Comparison of ENCODE assay signal across 12 cellular contexts in genomic region chr2:152566728-152567069, GRCh38.
DNase-seq lines count a peak whose midpoint lies in the region; ATAC-seq and TF ChIP-seq lines count a peak whose summit lies in the region.
"Had no signal": no experiment of that assay in that cellular context is flagged by ENCODE, and none has a peak within 500 bp of the region (broad histone marks: within the 10 kb centered on the region; RNA-seq: fewer than 3 reads in every experiment).

No MANE protein-coding gene starts in this region.

- H3K27ac Mint-ChIP-seq in stimulated activated naive CD8-positive, alpha-beta T cell treated with anti-CD3 and anti-CD28 coated beads, Interleukin-15, amount 100 ng/mL, for 72 hours: no peak overlapping the region
- H3K27ac Mint-ChIP-seq: neural progenitor cell had no signal

- H3K4me1 Mint-ChIP-seq in stimulated activated naive CD8-positive, alpha-beta T cell treated with anti-CD3 and anti-CD28 coated beads, Interleukin-15, amount 100 ng/mL, for 72 hours: no peaks in the 10 kb centered on the region

- H3K9me3 Mint-ChIP-seq in stimulated activated naive CD8-positive, alpha-beta T cell treated with anti-CD3 and anti-CD28 coated beads, Interleukin-15, amount 100 ng/mL, for 72 hours: no peaks in the 10 kb centered on the region
- H3K9me3 Mint-ChIP-seq: neural progenitor cell had no signal

- DNase-seq in ACHN (peak; percentile 45), astrocyte of the spinal cord (ENCODE audit: low read depth, low spot score) (peak; percentile 76), OCI-M1 (lab: John Stamatoyannopoulos, UW) (no peak), NCI-H2107 treated with DMSO at 0.1 percent for 48 hours (lab: John Stamatoyannopoulos, UW; ENCODE audit: unreplicated experiment) (no peak)
- DNase-seq in stimulated activated naive CD8-positive, alpha-beta T cell treated with anti-CD3 and anti-CD28 coated beads, Interleukin-15, amount 100 ng/mL, for 72 hours: no peak
- no peak for DNase-seq in activated T-cell treated with anti-CD3 and anti-CD28 coated beads, Interleukin-2, amount 50 U/mL, for 1 hour
- DNase-seq: activated naive CD4-positive, alpha-beta T cell treated with anti-CD3 and anti-CD28 coated beads, Interleukin-2, amount 50 U/mL, for 16 hours; effector CD8-positive, alpha-beta T cell; KG1 had no signal

- no peak overlapping the region for H3K4me3 Mint-ChIP-seq in stimulated activated naive CD8-positive, alpha-beta T cell treated with anti-CD3 and anti-CD28 coated beads, Interleukin-15, amount 100 ng/mL, for 72 hours
- H3K4me3 Mint-ChIP-seq: neural progenitor cell had no signal

- ATAC-seq in GM21381 (IDR thresholded peaks at IDR 0.05; ENCODE audit: unreplicated experiment) (peak; percentile 41), HG03175 (IDR thresholded peaks at IDR 0.05; ENCODE audit: unreplicated experiment) (peak; percentile 31)
- no peak for ATAC-seq in stimulated activated naive CD8-positive, alpha-beta T cell treated with anti-CD3 and anti-CD28 coated beads, Interleukin-15, amount 100 ng/mL, for 72 hours

- in situ Hi-C loops in ACHN (cut with HindIII; ENCODE audit: low pct_ligation_motif_present, low pct_unique_long_range_greater_than_20kb, low sequenced_read_pairs): no loop called here
- in situ Hi-C loops in astrocyte of the spinal cord (cut with HindIII; ENCODE audit: low sequenced_read_pairs): no loop called here

- H3K4me3 ChIP-seq in astrocyte of the spinal cord (ENCODE audit: low read depth, low read length): no peak overlapping the region
- H3K4me3 ChIP-seq: neural progenitor cell had no signal

- peaks cover 8% of the 10 kb centered on the region for H3K27me3 Mint-ChIP-seq in stimulated activated naive CD8-positive, alpha-beta T cell treated with anti-CD3 and anti-CD28 coated beads, Interleukin-15, amount 100 ng/mL, for 72 hours

- TF ChIP-seq CTCF in astrocyte of the spinal cord (IDR thresholded peaks at IDR 0.05; ENCODE audit: low read depth, low read length): no peak

Comparison
In these comparisons a context has a peak if more than half of its experiments do, and no peak if none do; other contexts are left out.
1. DNase-seq: peak in ACHN (single experiment) and astrocyte of the spinal cord (single experiment); none in stimulated activated naive CD8-positive, alpha-beta T cell treated with anti-CD3 and anti-CD28 coated beads, Interleukin-15, amount 100 ng/mL, for 72 hours (0 of 2), activated T-cell treated with anti-CD3 and anti-CD28 coated beads, Interleukin-2, amount 50 U/mL, for 1 hour (single experiment), OCI-M1 (single experiment) and NCI-H2107 treated with DMSO at 0.1 percent for 48 hours (single experiment).